Comparison of ENCODE assay signal across 23 cellular contexts in the genomic region with DNA sequence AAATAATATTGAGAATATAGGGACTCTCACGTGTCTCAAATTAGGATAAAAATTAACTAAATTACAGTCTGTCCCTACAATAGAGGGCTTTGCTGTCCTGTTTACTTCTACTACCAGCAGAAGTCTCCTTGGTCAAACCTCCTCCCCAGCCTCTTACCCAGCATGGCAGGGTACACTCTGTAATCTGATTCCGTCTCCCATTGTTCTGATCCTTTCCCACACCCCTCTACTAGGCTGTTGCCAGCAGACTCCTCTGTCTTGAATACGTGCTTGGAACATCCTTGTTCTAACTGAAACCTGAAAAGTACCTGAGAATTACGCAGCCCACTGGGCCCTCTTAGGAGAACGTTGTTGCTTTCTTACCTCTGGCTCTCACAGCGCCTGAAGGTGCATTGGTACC.
"Had no signal": no experiment of that assay in that cellular context is flagged by ENCODE, and none has a peak within 500 bp of the region (broad histone marks: within the 10 kb centered on the region; RNA-seq: fewer than 3 reads in every experiment).

No MANE protein-coding gene starts in this region.

- H3K4me3 ChIP-seq: esophagus muscularis mucosa, gastroesophageal sphincter, heart right ventricle, lower lobe of right lung, spleen, testis, upper lobe of left lung had no signal

- ATAC-seq: gastroesophageal sphincter; left colon; natural killer cell; stimulated activated memory B cell treated with anti-CD40 and anti-IgM and Interleukin-4, amounts not matched to agents 10 μg/mL and 1 μg/mL and 100 μg/mL, for 72 hours had no signal

- H3K27ac ChIP-seq: esophagus muscularis mucosa, gastroesophageal sphincter, lower lobe of right lung, spleen, testis, WERI-Rb-1 had no signal

- H3K9me3 ChIP-seq: esophagus muscularis mucosa, gastroesophageal sphincter, lower lobe of right lung, testis, upper lobe of left lung had no signal

- DNase-seq: activated CD4-positive, alpha-beta T cell treated with anti-CD3 and anti-CD28 coated beads, Interleukin-2, amount 50 U/mL, for 4 hours; activated gamma-delta T cell treated with Interleukin-2 at 50 U/mL for 16 hours; activated T-cell treated with anti-CD3 and anti-CD28 coated beads for 4 hours; cerebellar nuclear complex; effector CD8-positive, alpha-beta T cell; left colon; lower lobe of right lung; natural killer cell; nucleus accumbens; spleen; stimulated activated CD4-positive, alpha-beta T cell treated with anti-CD3 and anti-CD28 coated beads, Interleukin-4, amount 100 ng/mL, for 4 hours; testis; upper lobe of left lung; WERI-Rb-1 had no signal

- H3K4me1 ChIP-seq: spleen, testis had no signal

- FAIRE-seq: bronchial epithelial cell, endothelial cell of umbilical vein, islet of Langerhans had no signal

- H3K36me3 Mint-ChIP-seq: activated naive CD8-positive, alpha-beta T cell; natural killer cell; stimulated activated memory B cell treated with anti-CD40 and anti-IgM and Interleukin-4, amounts not matched to agents 10 μg/mL and 1 μg/mL and 100 μg/mL, for 72 hours had no signal

- H3K4me1 Mint-ChIP-seq: natural killer cell; stimulated activated memory B cell treated with anti-CD40 and anti-IgM and Interleukin-4, amounts not matched to agents 10 μg/mL and 1 μg/mL and 100 μg/mL, for 72 hours had no signal

- H3K36me3 ChIP-seq: esophagus muscularis mucosa, gastroesophageal sphincter, heart right ventricle, lower lobe of right lung, spleen, upper lobe of left lung, WERI-Rb-1 had no signal

- H3K27ac Mint-ChIP-seq: activated naive CD8-positive, alpha-beta T cell; activated T-helper 1 cell treated with anti-CD3 and anti-CD28 coated beads, Interleukin-12 subunit alpha, Interleukin-12 subunit beta, Interleukin-2, Interleukin-4 antibody, amounts not matched to agents 30 ng/mL and 10 ng/mL and 1 ng/mL, durations not matched to agents 14 hours and 24 hours and 36 hours; natural killer cell; stimulated activated memory B cell treated with anti-CD40 and anti-IgM and Interleukin-4, amounts not matched to agents 10 μg/mL and 1 μg/mL and 100 μg/mL, for 72 hours had no signal

- H3K27me3 ChIP-seq: esophagus muscularis mucosa, gastroesophageal sphincter, heart right ventricle, testis, upper lobe of left lung had no signal

- H3K4me3 Mint-ChIP-seq: activated naive CD8-positive, alpha-beta T cell; activated T-helper 1 cell treated with anti-CD3 and anti-CD28 coated beads, Interleukin-12 subunit alpha, Interleukin-12 subunit beta, Interleukin-2, Interleukin-4 antibody, amounts not matched to agents 30 ng/mL and 10 ng/mL and 1 ng/mL, durations not matched to agents 14 hours and 24 hours and 36 hours; natural killer cell; stimulated activated memory B cell treated with anti-CD40 and anti-IgM and Interleukin-4, amounts not matched to agents 10 μg/mL and 1 μg/mL and 100 μg/mL, for 72 hours had no signal
